9 cellular contexts compared by ENCODE assay signal in genomic region chr4:34720563-34720962, GRCh38.
A peak's percentile ranks its signal among the peaks of the same experiment; 100 is the strongest.
DNase-seq lines count a peak whose midpoint lies in the region; ATAC-seq, FAIRE-seq and TF ChIP-seq lines count a peak whose summit lies in the region.
"Had no signal": no experiment of that assay in that cellular context is flagged by ENCODE, and none has a peak within 500 bp of the region (broad histone marks: within the 10 kb centered on the region; RNA-seq: fewer than 3 reads in every experiment).

No MANE protein-coding gene starts in this region.

- no peaks in the 10 kb centered on the region for H3K36me3 Mint-ChIP-seq in GM23338 (ENCODE audit: low read depth)
- no peaks in the 10 kb centered on the region for H3K36me3 Mint-ChIP-seq in CD8-positive, alpha-beta memory T cell

- H3K27ac ChIP-seq in GM23338 (ENCODE audit: low read depth): no peak overlapping the region
- H3K27ac ChIP-seq in CD8-positive, alpha-beta memory T cell (ENCODE audit: low read depth, low read length): no peak overlapping the region

- H3K27me3 Mint-ChIP-seq in GM23338 (ENCODE audit: insufficient read depth, low read depth, poor library complexity): no peaks in the 10 kb centered on the region
- no peaks in the 10 kb centered on the region for H3K27me3 Mint-ChIP-seq in CD8-positive, alpha-beta memory T cell
- H3K27me3 Mint-ChIP-seq: dendritic cell treated with granulocyte-macrophage colony-stimulating factor and Interleukin-4, amounts not matched to agents 40 ng/mL and 50 ng/mL, for 4 days had no signal

- no peaks in the 10 kb centered on the region for H3K79me2 ChIP-seq in GM23338 (replicated peaks; ENCODE audit: insufficient read depth)

- ATAC-seq in GM23338: no peak
- ATAC-seq in HG03196 (IDR thresholded peaks at IDR 0.05; ENCODE audit: unreplicated experiment): no peak

- no peak overlapping the region for H3K4me2 ChIP-seq in GM23338

- H2AFZ ChIP-seq in GM23338: no peak overlapping the region

- H4K20me1 ChIP-seq in GM23338 (replicated peaks; ENCODE audit: insufficient read depth): no peaks in the 10 kb centered on the region

- no peak overlapping the region for H3K27ac Mint-ChIP-seq in GM23338
- no peak overlapping the region for H3K27ac Mint-ChIP-seq in CD8-positive, alpha-beta memory T cell
- H3K27ac Mint-ChIP-seq: dendritic cell treated with granulocyte-macrophage colony-stimulating factor and Interleukin-4, amounts not matched to agents 40 ng/mL and 50 ng/mL, for 4 days had no signal

- FAIRE-seq in GM19239 (lab: Jason Lieb, UNC): no peak

- no peaks in the 10 kb centered on the region for H3K9me2 ChIP-seq in GM23338 (ENCODE audit: insufficient read depth)

- H3K9me3 Mint-ChIP-seq in GM23338: no peaks in the 10 kb centered on the region
- peaks cover 0 to 14% (median 1%) of the 10 kb centered on the region in 5 donors for H3K9me3 Mint-ChIP-seq in CD8-positive, alpha-beta memory T cell
- H3K9me3 Mint-ChIP-seq: dendritic cell treated with granulocyte-macrophage colony-stimulating factor and Interleukin-4, amounts not matched to agents 40 ng/mL and 50 ng/mL, for 4 days had no signal

- H3K9me3 ChIP-seq in CD8-positive, alpha-beta memory T cell (ENCODE audit: low read length): no peaks in the 10 kb centered on the region

- POLR2A ChIA-PET in CD8-positive, alpha-beta memory T cell (lab: Charles Lee): no interaction called here

- no peaks in the 10 kb centered on the region for H3F3A ChIP-seq in GM23338 (replicated peaks; ENCODE audit: low read depth)

- no peaks in the 10 kb centered on the region for H3K4me1 ChIP-seq in GM23338 (ENCODE audit: insufficient read depth)
- no peaks in the 10 kb centered on the region for H3K4me1 ChIP-seq in CD8-positive, alpha-beta memory T cell (ENCODE audit: insufficient read depth, low read length)

- H3K4me3 Mint-ChIP-seq in GM23338: no peak overlapping the region
- H3K4me3 Mint-ChIP-seq in CD8-positive, alpha-beta memory T cell: no peak overlapping the region
- H3K4me3 Mint-ChIP-seq: dendritic cell treated with granulocyte-macrophage colony-stimulating factor and Interleukin-4, amounts not matched to agents 40 ng/mL and 50 ng/mL, for 4 days had no signal

- no peaks in the 10 kb centered on the region for H3K27me3 ChIP-seq in GM23338 (ENCODE audit: insufficient read depth)
- no peaks in the 10 kb centered on the region for H3K27me3 ChIP-seq in CD8-positive, alpha-beta memory T cell (ENCODE audit: insufficient read depth, low read length, poor library complexity, severe bottlenecking)

- TF ChIP-seq CTCF in GM23338 (conservative IDR thresholded peaks at IDR 0.05; ENCODE audit: low read depth in 2 of 2): peak; percentile 64 to 74
- peak; percentile 61 for TF ChIP-seq CTCF in epithelial cell of proximal tubule (conservative IDR thresholded peaks at IDR 0.05; ENCODE audit: low read depth, low read length)

- H3K4me1 Mint-ChIP-seq in GM23338: peaks cover 3% of the 10 kb centered on the region; the same call in 1 of the 3 replicates
- H3K4me1 Mint-ChIP-seq in CD8-positive, alpha-beta memory T cell: no peaks in the 10 kb centered on the region

- in situ Hi-C loops in ACHN (cut with HindIII; ENCODE audit: low pct_ligation_motif_present, low pct_unique_long_range_greater_than_20kb, low sequenced_read_pairs): no loop called here

- CTCF ChIA-PET in CD8-positive, alpha-beta memory T cell (lab: Charles Lee): no interaction called here

- H3K36me3 ChIP-seq in GM23338 (ENCODE audit: insufficient read depth): no peaks in the 10 kb centered on the region
- H3K36me3 ChIP-seq in CD8-positive, alpha-beta memory T cell (ENCODE audit: insufficient read depth, low read length): no peaks in the 10 kb centered on the region

- no peak overlapping the region for H3K4me3 ChIP-seq in GM23338
- H3K4me3 ChIP-seq in epithelial cell of proximal tubule (ENCODE audit: low read depth, low read length): no peak overlapping the region
- H3K4me3 ChIP-seq in CD8-positive, alpha-beta memory T cell (ENCODE audit: low read length): no peak overlapping the region

- DNase-seq in ACHN (peak; percentile 46), GM23338 (ENCODE audit: low spot score) (peak; percentile 67), NCI-H748 (lab: John Stamatoyannopoulos, UW; ENCODE audit: unreplicated experiment) (peak; percentile 66), epithelial cell of proximal tubule (ENCODE audit: low read depth) (no peak), superior temporal gyrus (ENCODE audit: extremely low spot score) (peak; percentile 78), GM19239 (ENCODE audit: insufficient read length, low spot score) (no peak)
- no peak for DNase-seq in CD8-positive, alpha-beta memory T cell

TF ChIP-seq in GM23338, 12 proteins besides CTCF, POLR2A, EP300 and RAD21 (continues in another document):
- TF ChIP-seq ETS1 (IDR thresholded peaks at IDR 0.05): no peak
- TF ChIP-seq CREB1 (CRISPR knock-in tag; IDR thresholded peaks at IDR 0.05; ENCODE audit: low read depth): no peak
- no peak for TF ChIP-seq ZNF462 (CRISPR knock-in tag; IDR thresholded peaks at IDR 0.05)
- no peak for TF ChIP-seq EZH2phosphoT487 (IDR thresholded peaks at IDR 0.05; ENCODE audit: unreplicated experiment)

Comparison
In these comparisons a context has a peak if more than half of its experiments do, and no peak if none do; other contexts are left out.
1. DNase-seq: peak in ACHN (single experiment), GM23338 (single experiment), NCI-H748 (single experiment) and superior temporal gyrus (single experiment); none in epithelial cell of proximal tubule (single experiment), GM19239 (single experiment) and CD8-positive, alpha-beta memory T cell (0 of 5).